Comparison of ENCODE assay signal across 11 cellular contexts in the genomic region with DNA sequence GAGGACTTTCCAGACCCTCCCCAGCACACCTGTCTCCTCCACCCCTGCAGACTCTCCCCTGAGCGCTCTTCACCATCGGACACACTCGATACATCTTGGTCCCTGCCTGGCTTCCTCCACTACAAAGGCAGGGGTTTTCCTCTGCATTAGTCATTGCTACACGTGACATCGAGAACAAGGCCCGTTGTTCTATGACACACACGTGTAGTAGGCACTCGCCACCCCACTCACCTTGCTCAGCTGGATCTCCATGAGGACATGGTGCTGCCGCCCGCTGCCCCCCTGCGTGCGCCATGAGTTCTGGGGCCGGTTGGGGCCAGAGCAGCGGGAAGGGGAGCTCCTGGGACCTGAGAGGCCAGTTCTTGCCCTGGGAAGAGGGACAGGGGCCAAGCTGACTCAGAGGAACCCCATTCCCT. TPM values are rescaled to one million over a fixed set of nuclear protein-coding genes. Genes with fewer than 3 reads are reported as not detected.
DNase-seq lines count a peak whose midpoint lies in the region; ATAC-seq lines count a peak whose summit lies in the region.
"Had no signal": no experiment of that assay in that cellular context is flagged by ENCODE, and none has a peak within 500 bp of the region (broad histone marks: within the 10 kb centered on the region; RNA-seq: fewer than 3 reads in every experiment).

No MANE protein-coding gene starts in this region.

- H3K27ac ChIP-seq in effector memory CD4-positive, alpha-beta T cell (ENCODE audit: insufficient read depth, low read length, poor library complexity, severe bottlenecking): peak overlapping the region; percentile 79

- no peaks in the 10 kb centered on the region for H3K9me3 Mint-ChIP-seq in activated CD8-positive, alpha-beta memory T cell treated with anti-CD3 and anti-CD28 coated beads, Interleukin-2, amount 10 ng/mL, durations not matched to agents 7 days and 5 days (ENCODE audit: low read depth)

- peak overlapping the region; percentile 4 for H3K27ac Mint-ChIP-seq in activated CD8-positive, alpha-beta memory T cell treated with anti-CD3 and anti-CD28 coated beads, Interleukin-2, amount 10 ng/mL, durations not matched to agents 7 days and 5 days

- DNase-seq in HT-29 (ENCODE audit: low spot score) (peak; percentile 75), cerebellar cortex (ENCODE audit: low spot score) (no peak)
- peak; percentile 71 for DNase-seq in activated CD8-positive, alpha-beta memory T cell treated with anti-CD3 and anti-CD28 coated beads, Interleukin-2, amount 10 ng/mL, durations not matched to agents 7 days and 5 days
- peak; percentile 70 to 76 (median 73) for DNase-seq in effector memory CD4-positive, alpha-beta T cell
- peak; percentile 51 to 62 (median 55) for DNase-seq in stimulated activated CD4-positive, alpha-beta T cell treated with anti-CD3 and anti-CD28 coated beads, TNF-alpha, amount 100 ng/mL, for 48 hours (ENCODE audit: low read depth in 3 of 3)
- DNase-seq: Right ventricle myocardium superior had no signal

- peaks cover 11% of the 10 kb centered on the region for H3K4me1 Mint-ChIP-seq in activated CD8-positive, alpha-beta memory T cell treated with anti-CD3 and anti-CD28 coated beads, Interleukin-2, amount 10 ng/mL, durations not matched to agents 7 days and 5 days

- no peaks in the 10 kb centered on the region for H3K27me3 Mint-ChIP-seq in activated CD8-positive, alpha-beta memory T cell treated with anti-CD3 and anti-CD28 coated beads, Interleukin-2, amount 10 ng/mL, durations not matched to agents 7 days and 5 days

- peaks cover 4% of the 10 kb centered on the region for H3K36me3 Mint-ChIP-seq in activated CD8-positive, alpha-beta memory T cell treated with anti-CD3 and anti-CD28 coated beads, Interleukin-2, amount 10 ng/mL, durations not matched to agents 7 days and 5 days

- no peak overlapping the region for H3K4me3 Mint-ChIP-seq in activated CD8-positive, alpha-beta memory T cell treated with anti-CD3 and anti-CD28 coated beads, Interleukin-2, amount 10 ng/mL, durations not matched to agents 7 days and 5 days

- H3K27me3 ChIP-seq in effector memory CD4-positive, alpha-beta T cell (replicated peaks; ENCODE audit: control insufficient read depth, insufficient read depth, low read length, poor library complexity, severe bottlenecking): no peaks in the 10 kb centered on the region

- H3K36me3 ChIP-seq in effector memory CD4-positive, alpha-beta T cell (ENCODE audit: control insufficient read depth, insufficient read depth, low read length): peaks cover 47% of the 10 kb centered on the region

- CTCF ChIA-PET in activated CD8-positive, alpha-beta memory T cell treated with anti-CD3 and anti-CD28 coated beads, Interleukin-2, amount 10 ng/mL, durations not matched to agents 7 days and 5 days (lab: Charles Lee): interaction anchor here (0.7 to 31.3 kb wide), 4 partner anchors 10 to 44 kb away, joined by 3 to 1163 read pairs (median 4); partner anchors contain the start of gene CDC42BPG

- ATAC-seq in activated CD8-positive, alpha-beta memory T cell treated with anti-CD3 and anti-CD28 coated beads, Interleukin-2, amount 10 ng/mL, durations not matched to agents 7 days and 5 days: peak; percentile 87
- no peak for ATAC-seq in HG03108 (IDR thresholded peaks at IDR 0.05; ENCODE audit: unreplicated experiment)
- no peak for ATAC-seq in HG03439 (IDR thresholded peaks at IDR 0.05; ENCODE audit: unreplicated experiment)
- no peak for ATAC-seq in GM19455 (IDR thresholded peaks at IDR 0.05; ENCODE audit: unreplicated experiment)
- ATAC-seq: HepG2 had no signal

- peaks cover 14% of the 10 kb centered on the region for H3K4me1 ChIP-seq in effector memory CD4-positive, alpha-beta T cell (ENCODE audit: control insufficient read depth, insufficient read depth, low read length, poor library complexity, severe bottlenecking)

- H3K9me3 ChIP-seq in effector memory CD4-positive, alpha-beta T cell (ENCODE audit: control insufficient read depth, low read length): no peaks in the 10 kb centered on the region

- no peak overlapping the region for H3K4me3 ChIP-seq in effector memory CD4-positive, alpha-beta T cell (ENCODE audit: insufficient read depth, low read depth, low read length, poor library complexity, severe bottlenecking)

RNA-seq across cellular contexts. Expression of gene ATG2A, which starts 16.7 kb away (rescaled TPM):
- total RNA-seq in HT-29 (2014; rRNA removed; shearing (Covaris generic)): 47.1 and 50.5 TPM in 2 replicates
- total RNA-seq in activated CD8-positive, alpha-beta memory T cell treated with anti-CD3 and anti-CD28 coated beads, Interleukin-2, amount 10 ng/mL, durations not matched to agents 7 days and 5 days: 10 to 100 TPM; 27.3 to 27.9 TPM

RNA-seq across cellular contexts. Expression of gene EHD1, which starts 21.9 kb away (rescaled TPM):
- total RNA-seq in HT-29 (2014; rRNA removed; shearing (Covaris generic)): 118 and 123 TPM in 2 replicates
- total RNA-seq in activated CD8-positive, alpha-beta memory T cell treated with anti-CD3 and anti-CD28 coated beads, Interleukin-2, amount 10 ng/mL, durations not matched to agents 7 days and 5 days: 100 to 1,000 TPM; 149 to 155 TPM

RNA-seq across cellular contexts. Expression of gene PPP2R5B, which starts 24.2 kb away (rescaled TPM):
- 7.9 and 8.9 TPM in 2 replicates for total RNA-seq in HT-29 (2014; rRNA removed; shearing (Covaris generic))
- total RNA-seq in activated CD8-positive, alpha-beta memory T cell treated with anti-CD3 and anti-CD28 coated beads, Interleukin-2, amount 10 ng/mL, durations not matched to agents 7 days and 5 days: 10 to 100 TPM; 11.7 to 12.3 TPM

RNA-seq across cellular contexts. Expression of gene GPHA2, which starts 35.4 kb away (rescaled TPM):
- total RNA-seq in HT-29 (2014; rRNA removed; shearing (Covaris generic)): not detected in 2 replicates
- not detected for total RNA-seq in activated CD8-positive, alpha-beta memory T cell treated with anti-CD3 and anti-CD28 coated beads, Interleukin-2, amount 10 ng/mL, durations not matched to agents 7 days and 5 days
- total RNA-seq: chondrocyte, Right ventricle myocardium superior had no signal

RNA-seq across cellular contexts. Expression of gene CDC42BPG, which starts 55.8 kb away (rescaled TPM):
- 22.7 and 24.7 TPM in 2 replicates for total RNA-seq in HT-29 (2014; rRNA removed; shearing (Covaris generic))
- total RNA-seq in activated CD8-positive, alpha-beta memory T cell treated with anti-CD3 and anti-CD28 coated beads, Interleukin-2, amount 10 ng/mL, durations not matched to agents 7 days and 5 days: under 1 TPM; 0.50 to 0.61 TPM
